ENCODE assay signal across 9 cellular contexts in genomic region chr11:101880208-101880607, GRCh38. TPM values are rescaled to one million over a fixed set of nuclear protein-coding genes. Genes with fewer than 3 reads are reported as not detected.
DNase-seq lines count a peak whose midpoint lies in the region; ATAC-seq and TF ChIP-seq lines count a peak whose summit lies in the region.
"Had no signal": no experiment of that assay in that cellular context is flagged by ENCODE, and none has a peak within 500 bp of the region (broad histone marks: within the 10 kb centered on the region; RNA-seq: fewer than 3 reads in every experiment).

No MANE protein-coding gene starts in this region.

- H3K4me3 ChIP-seq in MG63, result no peak overlapping the region

- no peaks in the 10 kb centered on the region for H3K36me3 ChIP-seq in MG63

- TF ChIP-seq CTCF in 22Rv1 (IDR thresholded peaks at IDR 0.05), result peak; percentile 75

- H3K27ac ChIP-seq in 22Rv1, result no peak overlapping the region

- no peaks in the 10 kb centered on the region for H3K27me3 ChIP-seq in MG63

- DNase-seq in NCI-H748 treated with DMSO at 0.1 percent for 48 hours (lab: John Stamatoyannopoulos, UW), result peak; percentile 5
- peak; percentile 69 for DNase-seq in fibroblast of gingiva (ENCODE audit: low read depth)
- DNase-seq in pons (ENCODE audit: low spot score), result no peak
- no peak for DNase-seq in MG63
- DNase-seq: naive B cell had no signal

- H3K9me3 ChIP-seq in MG63, result no peaks in the 10 kb centered on the region

- ATAC-seq in GM18861 (IDR thresholded peaks at IDR 0.05; ENCODE audit: unreplicated experiment), result peak; percentile 50
- no peak for ATAC-seq in GM21360 (IDR thresholded peaks at IDR 0.05; ENCODE audit: unreplicated experiment)
- no peak for ATAC-seq in GM21576 (IDR thresholded peaks at IDR 0.05; ENCODE audit: unreplicated experiment)

RNA-seq across cellular contexts. Expression of gene CEP126, which starts 34.6 kb away (rescaled TPM):
- 0.35 and 0.40 TPM in 2 replicates for total RNA-seq in MG63 (2014; rRNA removed; shearing (Covaris generic); ENCODE audit: low replicate concordance)

RNA-seq across cellular contexts. Expression of gene ANGPTL5, which starts 36.1 kb away (rescaled TPM):
- total RNA-seq in MG63 (2014; rRNA removed; shearing (Covaris generic); ENCODE audit: low replicate concordance), result 0.10 TPM in 1 of 2 replicates, not detected in the other

Comparison
In these comparisons a context has a peak if more than half of its experiments do, and no peak if none do; other contexts are left out.
1. DNase-seq: peak in NCI-H748 treated with DMSO at 0.1 percent for 48 hours (single experiment) and fibroblast of gingiva (single experiment); none in pons (single experiment) and MG63 (single experiment).